Comparison of ENCODE assay signal across 1 cellular context in the genomic region with DNA sequence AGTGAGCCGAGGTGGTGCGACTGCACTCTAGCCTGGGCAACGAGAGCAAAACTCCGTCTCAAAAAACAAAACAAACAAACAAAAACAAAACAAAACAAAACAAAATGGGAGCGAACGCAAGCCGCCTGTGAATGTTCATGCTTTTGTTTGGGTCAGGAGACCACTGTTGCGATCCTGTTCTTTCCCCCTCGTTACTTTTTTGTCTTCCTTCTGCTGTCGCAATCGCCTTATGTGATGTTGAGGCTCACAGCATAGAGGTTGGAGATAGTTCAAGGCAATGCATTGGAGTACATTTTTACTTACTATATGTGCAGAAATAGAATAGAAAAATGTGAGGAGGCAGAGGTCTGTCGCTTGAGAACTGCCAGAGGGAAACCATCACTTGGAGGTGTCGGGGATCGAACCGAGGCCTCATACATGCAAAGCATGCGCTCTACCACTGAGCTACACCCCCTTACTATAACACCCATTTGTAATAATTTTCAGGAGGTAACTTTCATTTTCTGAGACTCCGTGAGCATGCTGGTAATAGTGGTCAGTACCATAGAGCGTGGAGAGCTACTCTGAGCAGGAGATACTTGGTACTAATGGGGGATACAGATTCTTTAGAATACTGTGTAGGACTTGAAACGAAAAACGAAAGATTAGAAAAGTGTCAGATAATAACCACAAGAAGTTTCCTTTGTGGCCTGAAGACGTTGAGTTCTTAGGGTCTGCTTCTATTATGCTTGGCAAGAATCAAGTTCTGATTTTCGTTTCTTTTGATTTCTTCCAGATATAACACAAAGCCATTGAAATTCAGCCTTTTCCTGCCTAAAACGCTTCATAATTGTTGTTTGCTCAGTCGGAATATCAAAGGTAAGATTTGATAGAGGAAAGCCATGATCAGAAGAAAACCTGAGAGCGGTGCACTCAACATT.
TF ChIP-seq lines count a peak whose summit lies in the region.

No MANE protein-coding gene starts in this region.

TF ChIP-seq in K562, 482 proteins besides CTCF, POLR2A, EP300 and RAD21 (continued from another document and continues in another):
- TF ChIP-seq, protein P1, sequence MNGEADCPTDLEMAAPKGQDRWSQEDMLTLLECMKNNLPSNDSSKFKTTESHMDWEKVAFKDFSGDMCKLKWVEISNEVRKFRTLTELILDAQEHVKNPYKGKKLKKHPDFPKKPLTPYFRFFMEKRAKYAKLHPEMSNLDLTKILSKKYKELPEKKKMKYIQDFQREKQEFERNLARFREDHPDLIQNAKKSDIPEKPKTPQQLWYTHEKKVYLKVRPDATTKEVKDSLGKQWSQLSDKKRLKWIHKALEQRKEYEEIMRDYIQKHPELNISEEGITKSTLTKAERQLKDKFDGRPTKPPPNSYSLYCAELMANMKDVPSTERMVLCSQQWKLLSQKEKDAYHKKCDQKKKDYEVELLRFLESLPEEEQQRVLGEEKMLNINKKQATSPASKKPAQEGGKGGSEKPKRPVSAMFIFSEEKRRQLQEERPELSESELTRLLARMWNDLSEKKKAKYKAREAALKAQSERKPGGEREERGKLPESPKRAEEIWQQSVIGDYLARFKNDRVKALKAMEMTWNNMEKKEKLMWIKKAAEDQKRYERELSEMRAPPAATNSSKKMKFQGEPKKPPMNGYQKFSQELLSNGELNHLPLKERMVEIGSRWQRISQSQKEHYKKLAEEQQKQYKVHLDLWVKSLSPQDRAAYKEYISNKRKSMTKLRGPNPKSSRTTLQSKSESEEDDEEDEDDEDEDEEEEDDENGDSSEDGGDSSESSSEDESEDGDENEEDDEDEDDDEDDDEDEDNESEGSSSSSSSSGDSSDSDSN (IDR thresholded peaks at IDR 0.05; ENCODE audit: borderline replicate concordance in 1 of 2, low read depth in 2 of 2, low read length in 2 of 2) = 0 out of 4 replicates have a peak, but pooled peaks have one; percentile 35 to 38
- TF ChIP-seq ZNF766 (CRISPR knock-in tag; conservative IDR thresholded peaks at IDR 0.05) = peak; percentile 52; the same call in 1 of the 2 replicates
- TF ChIP-seq SOX6 (IDR thresholded peaks at IDR 0.05) = 0 out of 2 replicates have a peak, but pooled peaks have one; percentile 12
- TF ChIP-seq NRF1 (conservative IDR thresholded peaks at IDR 0.05 in 1 of 2, IDR thresholded peaks at IDR 0.05 in 1 of 2) = peak; percentile 43 to 59
- TF ChIP-seq, protein P2, sequence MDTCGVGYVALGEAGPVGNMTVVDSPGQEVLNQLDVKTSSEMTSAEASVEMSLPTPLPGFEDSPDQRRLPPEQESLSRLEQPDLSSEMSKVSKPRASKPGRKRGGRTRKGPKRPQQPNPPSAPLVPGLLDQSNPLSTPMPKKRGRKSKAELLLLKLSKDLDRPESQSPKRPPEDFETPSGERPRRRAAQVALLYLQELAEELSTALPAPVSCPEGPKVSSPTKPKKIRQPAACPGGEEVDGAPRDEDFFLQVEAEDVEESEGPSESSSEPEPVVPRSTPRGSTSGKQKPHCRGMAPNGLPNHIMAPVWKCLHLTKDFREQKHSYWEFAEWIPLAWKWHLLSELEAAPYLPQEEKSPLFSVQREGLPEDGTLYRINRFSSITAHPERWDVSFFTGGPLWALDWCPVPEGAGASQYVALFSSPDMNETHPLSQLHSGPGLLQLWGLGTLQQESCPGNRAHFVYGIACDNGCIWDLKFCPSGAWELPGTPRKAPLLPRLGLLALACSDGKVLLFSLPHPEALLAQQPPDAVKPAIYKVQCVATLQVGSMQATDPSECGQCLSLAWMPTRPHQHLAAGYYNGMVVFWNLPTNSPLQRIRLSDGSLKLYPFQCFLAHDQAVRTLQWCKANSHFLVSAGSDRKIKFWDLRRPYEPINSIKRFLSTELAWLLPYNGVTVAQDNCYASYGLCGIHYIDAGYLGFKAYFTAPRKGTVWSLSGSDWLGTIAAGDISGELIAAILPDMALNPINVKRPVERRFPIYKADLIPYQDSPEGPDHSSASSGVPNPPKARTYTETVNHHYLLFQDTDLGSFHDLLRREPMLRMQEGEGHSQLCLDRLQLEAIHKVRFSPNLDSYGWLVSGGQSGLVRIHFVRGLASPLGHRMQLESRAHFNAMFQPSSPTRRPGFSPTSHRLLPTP (IDR thresholded peaks at IDR 0.05; ENCODE audit: borderline replicate concordance, extremely low read depth, insufficient read length) = peak; percentile 97
- peak; percentile 27; the same call in 1 of the 2 replicates for TF ChIP-seq MTA1 (IDR thresholded peaks at IDR 0.05; ENCODE audit: borderline replicate concordance)
- TF ChIP-seq BHLHE40 (IDR thresholded peaks at IDR 0.05; ENCODE audit: low read length) = no peak
- TF ChIP-seq ARNT (IDR thresholded peaks at IDR 0.05) = peak; percentile 17 to 47; a peak in 2 of 4 replicates
- peak; percentile 78 for TF ChIP-seq ZNF592 (IDR thresholded peaks at IDR 0.05)
- peak; percentile 75 for TF ChIP-seq TEAD4 (IDR thresholded peaks at IDR 0.05; ENCODE audit: low read length)
- no peak for TF ChIP-seq TEAD4 (CRISPR knock-in tag; IDR thresholded peaks at IDR 0.05; ENCODE audit: borderline replicate concordance)
- TF ChIP-seq KDM2B (CRISPR knock-in tag; IDR thresholded peaks at IDR 0.05) = no peak
- TF ChIP-seq ZNF165 (CRISPR knock-in tag; IDR thresholded peaks at IDR 0.05; ENCODE audit: borderline replicate concordance) = no peak
- peak; percentile 42 for TF ChIP-seq CXXC5 (CRISPR knock-in tag; IDR thresholded peaks at IDR 0.05)
- TF ChIP-seq NELFE (IDR thresholded peaks at IDR 0.05; ENCODE audit: insufficient read depth, insufficient read length) = no peak
- TF ChIP-seq EHMT2 (IDR thresholded peaks at IDR 0.05) = peak; percentile 71; the same call in 1 of the 2 replicates
- peak; percentile 99 for TF ChIP-seq POLR2H (tag; IDR thresholded peaks at IDR 0.05; ENCODE audit: low read depth)
- peak; percentile 86 for TF ChIP-seq ADNP (tag; IDR thresholded peaks at IDR 0.05)
- peak; percentile 85 for TF ChIP-seq REST (CRISPR knock-in tag; IDR thresholded peaks at IDR 0.05; ENCODE audit: low read depth)
- TF ChIP-seq, protein P3, sequence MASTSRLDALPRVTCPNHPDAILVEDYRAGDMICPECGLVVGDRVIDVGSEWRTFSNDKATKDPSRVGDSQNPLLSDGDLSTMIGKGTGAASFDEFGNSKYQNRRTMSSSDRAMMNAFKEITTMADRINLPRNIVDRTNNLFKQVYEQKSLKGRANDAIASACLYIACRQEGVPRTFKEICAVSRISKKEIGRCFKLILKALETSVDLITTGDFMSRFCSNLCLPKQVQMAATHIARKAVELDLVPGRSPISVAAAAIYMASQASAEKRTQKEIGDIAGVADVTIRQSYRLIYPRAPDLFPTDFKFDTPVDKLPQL (IDR thresholded peaks at IDR 0.05; ENCODE audit: extremely low read depth, insufficient read length) = no peak
- no peak for TF ChIP-seq ZNF41 (CRISPR knock-in tag; conservative IDR thresholded peaks at IDR 0.05)
- TF ChIP-seq ZNF280A (IDR thresholded peaks at IDR 0.05; ENCODE audit: low read depth, partially characterized antibody) = no peak
- peak; percentile 57; the same call in 1 of the 2 replicates for TF ChIP-seq SP1 (CRISPR knock-in tag; IDR thresholded peaks at IDR 0.05)
- TF ChIP-seq HNRNPH1 (optimal IDR thresholded peaks at IDR 0.05; ENCODE audit: low read depth, low read length) = no peak
- TF ChIP-seq RBM25 (IDR thresholded peaks at IDR 0.05; ENCODE audit: low read depth, low read length, severe bottlenecking) = peak; percentile 29
- peak; percentile 25 for TF ChIP-seq RBM39 (optimal IDR thresholded peaks at IDR 0.05; ENCODE audit: low read depth, low read length)
- TF ChIP-seq ZBTB5 (IDR thresholded peaks at IDR 0.05) = 0 out of 2 replicates have a peak, but pooled peaks have one; percentile 33
- peak; percentile 90 for TF ChIP-seq ETS1 (conservative IDR thresholded peaks at IDR 0.05; ENCODE audit: control insufficient read depth, low read depth, low read length)
- TF ChIP-seq ZNF175 (CRISPR knock-in tag; IDR thresholded peaks at IDR 0.05; ENCODE audit: low read depth) = 0 out of 2 replicates have a peak, but pooled peaks have one; percentile 43
